Comparison of ENCODE assay signal across 8 cellular contexts in genomic region chr1:160291248-160292220, GRCh38. TPM values are rescaled to one million over a fixed set of nuclear protein-coding genes. Genes with fewer than 3 reads are reported as not detected.
DNase-seq lines count a peak whose midpoint lies in the region; ATAC-seq, FAIRE-seq and TF ChIP-seq lines count a peak whose summit lies in the region.

No MANE protein-coding gene starts in this region.

- ATAC-seq in A549 (peak; percentile 92 to 95), GM18517 (IDR thresholded peaks at IDR 0.05; ENCODE audit: unreplicated experiment) (peak; percentile 71), mucosa of descending colon (peak; percentile 97)

- H3K36me3 ChIP-seq in NT2/D1 (ENCODE audit: insufficient read depth, insufficient read length, low read length): peaks cover 87% of the 10 kb centered on the region
- H3K36me3 ChIP-seq in endothelial cell of umbilical vein (ENCODE audit: control insufficient read depth in 2 of 2, extremely low read depth in 1 of 2, insufficient read depth in 2 of 2, low read length in 2 of 2): peaks cover 31 to 68% of the 10 kb centered on the region in 2 experiments
- H3K36me3 ChIP-seq in mucosa of descending colon (ENCODE audit: low read depth): peaks cover 49% of the 10 kb centered on the region

- no peak overlapping the region for H3K4me2 ChIP-seq in A549
- H3K4me2 ChIP-seq in endothelial cell of umbilical vein (ENCODE audit: insufficient read depth, low read length): no peak overlapping the region

- TF ChIP-seq CTCF in A549 (IDR thresholded peaks at IDR 0.05) (peak; percentile 84), endothelial cell of umbilical vein (IDR thresholded peaks at IDR 0.05; ENCODE audit: extremely low read depth in 1 of 2, insufficient read depth in 1 of 2, low read depth in 1 of 2, low read length in 2 of 2) (peak; percentile 66 to 72), mucosa of descending colon (IDR thresholded peaks at IDR 0.05) (peak; percentile 72)

- no peak for TF ChIP-seq EP300 in A549 (IDR thresholded peaks at IDR 0.05)

- no peak overlapping the region for H2AFZ ChIP-seq in endothelial cell of umbilical vein (ENCODE audit: low read depth, low read length)

- peak; percentile 51 to 56 for TF ChIP-seq RAD21 in A549 (conservative IDR thresholded peaks at IDR 0.05 in 1 of 2, IDR thresholded peaks at IDR 0.05 in 1 of 2)

- no peaks in the 10 kb centered on the region for H3K9me1 ChIP-seq in endothelial cell of umbilical vein (replicated peaks; ENCODE audit: control insufficient read depth, extremely low read depth, insufficient read depth, low read length)

- CTCF ChIA-PET in A549 (lab: Yijun Ruan, JAX) (interaction anchor here (0.6 to 8.2 kb wide), 65 partner anchors 13 to 261 kb away, joined by 3 to 97 read pairs (median 5); partner anchors contain the start of genes CASQ1, DCAF8, IGSF8 and NCSTN), endothelial cell of umbilical vein (lab: Charles Lee) (interaction anchor here (0.5 to 7.6 kb wide), 65 partner anchors 10 to 210 kb away, joined by 3 to 281 read pairs (median 6); partner anchors contain the start of genes CASQ1, DCAF8, IGSF8 and KCNJ9)

- intact Hi-C loops in endothelial cell of umbilical vein (cut with micrococcal nuclease): loop anchor here (1.0 kb wide), 3 partner anchors 29 to 190 kb away; partner anchors contain the start of gene DCAF8
- intact Hi-C loops in mucosa of descending colon (cut with DNase I, micrococcal nuclease): no loop called here

- POLR2A ChIA-PET in A549 (lab: Yijun Ruan, JAX): interaction anchor here (1.1 to 1.6 kb wide), 2 partner anchors 12 to 29 kb away, joined by 3 to 7 read pairs; partner anchors contain the start of gene DCAF8
- POLR2A ChIA-PET in endothelial cell of umbilical vein (lab: Charles Lee): interaction anchor here (0.6 to 1.0 kb wide), 2 partner anchors 27 to 98 kb away, joined by 3 to 7 read pairs; no protein-coding TSS in a partner anchor

- no peak overlapping the region for H3K27ac ChIP-seq in A549
- H3K27ac ChIP-seq in endothelial cell of umbilical vein (ENCODE audit: insufficient read depth, low read depth, low read length): no peak overlapping the region

- H3K9me3 ChIP-seq in A549 (no peaks in the 10 kb centered on the region), NT2/D1 (ENCODE audit: insufficient read depth, low read length) (no peaks in the 10 kb centered on the region), endothelial cell of umbilical vein (replicated peaks; ENCODE audit: control insufficient read depth, insufficient read depth, low read length) (no peaks in the 10 kb centered on the region), mucosa of descending colon (no peaks in the 10 kb centered on the region)

- 55% methylated on average over 11 of the region's 11 CpGs for WGBS in A549 (ENCODE audit: missing lambda C conversion rate)

- no peak overlapping the region for H3K9ac ChIP-seq in NT2/D1 (ENCODE audit: insufficient read length, low read depth)
- no peak overlapping the region for H3K9ac ChIP-seq in endothelial cell of umbilical vein (replicated peaks; ENCODE audit: extremely low read depth, insufficient read depth, low read length)

- H3K4me3 ChIP-seq in A549: no peak overlapping the region
- no peak overlapping the region for H3K4me3 ChIP-seq in NT2/D1 (ENCODE audit: insufficient read length, low read depth)
- H3K4me3 ChIP-seq in endothelial cell of umbilical vein (replicated peaks in 1 of 3; ENCODE audit: insufficient read depth in 1 of 3, low read depth in 1 of 3, low read length in 3 of 3): no peak overlapping the region
- H3K4me3 ChIP-seq in mucosa of descending colon: no peak overlapping the region

- peak; percentile 62 to 76 for DNase-seq in A549 (ENCODE audit: low read depth in 1 of 2, low spot score in 1 of 2)
- peak in 50 of 76 experiments; percentile 3 to 70 (median 24) for DNase-seq in HUDEP-2 (lab: John Stamatoyannopoulos, UW; ENCODE audit: unreplicated experiment in 76 of 76)
- DNase-seq in NT2/D1 (ENCODE audit: low read depth, low spot score): peak; percentile 55
- peak; percentile 20 for DNase-seq in activated CD8-positive, alpha-beta memory T cell treated with anti-CD3 and anti-CD28 coated beads, Interleukin-2, amount 50 U/mL, for 1 hour (ENCODE audit: extremely low read depth)
- peak; percentile 76 for DNase-seq in endothelial cell of umbilical vein (ENCODE audit: low read depth, low spot score)
- DNase-seq in mucosa of descending colon: peak in 2 of 3 donors; percentile 43 to 81
- DNase-seq in stimulated activated CD8-positive, alpha-beta memory T cell treated with anti-CD3 and anti-CD28 coated beads, Interleukin-7, amount 100 ng/mL, for 24 hours (ENCODE audit: low read depth): peak; percentile 14

- no peaks in the 10 kb centered on the region for H3K79me2 ChIP-seq in endothelial cell of umbilical vein (ENCODE audit: control insufficient read depth, insufficient read depth, low read length)

- dilution Hi-C loops in endothelial cell of umbilical vein (cut with MboI; ENCODE audit: extremely low pct_ligation_motif_present, low sequenced_read_pairs): no loop called here

- no TSS peak for BruUV-seq in endothelial cell of umbilical vein (replicated peaks; lab: Mats Ljungman, UMichigan)

- H3K4me1 ChIP-seq in A549 (no peaks in the 10 kb centered on the region), NT2/D1 (ENCODE audit: insufficient read depth, insufficient read length) (peaks cover 5% of the 10 kb centered on the region), endothelial cell of umbilical vein (ENCODE audit: control insufficient read depth, extremely low read depth, insufficient read depth, low read length) (no peaks in the 10 kb centered on the region), mucosa of descending colon (ENCODE audit: low read depth) (no peaks in the 10 kb centered on the region)

- FAIRE-seq in A549 (lab: Jason Lieb, UNC) (peak; percentile 90), endothelial cell of umbilical vein (lab: Jason Lieb, UNC) (peak; percentile 85)

- no peak for TF ChIP-seq POLR2A in A549 (IDR thresholded peaks at IDR 0.05; ENCODE audit: low read length)
- no peak for TF ChIP-seq POLR2A in endothelial cell of umbilical vein (IDR thresholded peaks at IDR 0.05; ENCODE audit: low read depth, low read length)

- H4K20me1 ChIP-seq in endothelial cell of umbilical vein (replicated peaks; ENCODE audit: control insufficient read depth, extremely low read depth, insufficient read depth, low read length): peaks cover 4% of the 10 kb centered on the region

- H3K27me3 ChIP-seq in NT2/D1 (ENCODE audit: insufficient read depth, insufficient read length) (no peaks in the 10 kb centered on the region), endothelial cell of umbilical vein (ENCODE audit: control insufficient read depth in 2 of 2, insufficient read depth in 2 of 2, low read length in 2 of 2) (no peaks in the 10 kb centered on the region)

RNA-seq across cellular contexts. Expression of gene PEX19, which starts 6.6 kb away (rescaled TPM):
- polyA plus RNA-seq in A549 (2011; rRNA removed) (54.3 and 56.7 TPM in 2 replicates), A549 (2017; fragmentation: RNase III; extraction: RNeasy Plus Mini Kit Qiagen cat#74134 plus additional on column Dnase treatment) (23.6 to 25.1 TPM (median 24.8 TPM) in 3 replicates), endothelial cell of umbilical vein (22.8 and 24.4 TPM in 2 replicates)
- polyA plus RNA-seq in A549 (2012; cell fraction: cytosol; rRNA removed): 15.1 and 17.6 TPM in 2 replicates
- polyA plus RNA-seq in A549 (2012; cell fraction: nucleus; rRNA removed): 8.3 and 10.2 TPM in 2 replicates
- 32.1 and 33.0 TPM in 2 replicates for polyA minus RNA-seq in A549 (2011; rRNA and poly(A)+ RNA removed)
- total RNA-seq in endothelial cell of umbilical vein (31.5 and 38.4 TPM in 2 replicates), mucosa of descending colon (10 to 100 TPM; 53.7 to 82.0 (median 76.3) TPM)
- 27.9 and 29.6 TPM in 2 replicates for polyA plus RNA-seq in endothelial cell of umbilical vein (2011; cell fraction: cytosol; rRNA removed)
- 27.6 and 29.2 TPM in 2 replicates for polyA plus RNA-seq in endothelial cell of umbilical vein (2011; cell fraction: nucleus; rRNA removed)
- 22.4 and 30.5 TPM in 2 replicates for polyA plus RNA-seq in endothelial cell of umbilical vein (2012)
- 28.2 and 28.9 TPM in 2 replicates for polyA minus RNA-seq in endothelial cell of umbilical vein
- polyA minus RNA-seq in endothelial cell of umbilical vein (2011; cell fraction: cytosol; rRNA and poly(A)+ RNA removed): 20.5 TPM
- polyA minus RNA-seq in endothelial cell of umbilical vein (2011; cell fraction: nucleus; rRNA and poly(A)+ RNA removed): 17.1 and 34.0 TPM in 2 replicates

RNA-seq across cellular contexts. Expression of gene DCAF8, which starts 29.2 kb away (rescaled TPM):
- polyA plus RNA-seq in A549 (2011; rRNA removed) (103 and 113 TPM in 2 replicates), A549 (2017; fragmentation: RNase III; extraction: RNeasy Plus Mini Kit Qiagen cat#74134 plus additional on column Dnase treatment) (67.4 to 69.8 TPM (median 69.8 TPM) in 3 replicates), endothelial cell of umbilical vein (85.5 and 87.9 TPM in 2 replicates)
- polyA plus RNA-seq in A549 (2012; cell fraction: cytosol; rRNA removed): 47.7 TPM in 2 replicates
- polyA plus RNA-seq in A549 (2012; cell fraction: nucleus; rRNA removed): 192 and 224 TPM in 2 replicates
- 85.5 and 94.8 TPM in 2 replicates for polyA minus RNA-seq in A549 (2011; rRNA and poly(A)+ RNA removed)
- total RNA-seq in endothelial cell of umbilical vein (99.9 and 106 TPM in 2 replicates), mucosa of descending colon (100 to 1,000 TPM in 2 of 3 donors, 10 to 100 TPM in 1; 96.7 to 146 (median 123) TPM)
- polyA plus RNA-seq in endothelial cell of umbilical vein (2011; cell fraction: cytosol; rRNA removed): 45.8 and 60.2 TPM in 2 replicates
- polyA plus RNA-seq in endothelial cell of umbilical vein (2011; cell fraction: nucleus; rRNA removed): 605 and 638 TPM in 2 replicates
- polyA plus RNA-seq in endothelial cell of umbilical vein (2012): 69.0 and 79.4 TPM in 2 replicates
- polyA minus RNA-seq in endothelial cell of umbilical vein: 148 TPM in 2 replicates
- polyA minus RNA-seq in endothelial cell of umbilical vein (2011; cell fraction: cytosol; rRNA and poly(A)+ RNA removed): 31.6 TPM
- polyA minus RNA-seq in endothelial cell of umbilical vein (2011; cell fraction: nucleus; rRNA and poly(A)+ RNA removed): 153 and 193 TPM in 2 replicates

RNA-seq across cellular contexts. Expression of gene COPA, which starts 51.5 kb away (rescaled TPM):
- polyA plus RNA-seq in A549 (2011; rRNA removed) (149 and 188 TPM in 2 replicates), A549 (2017; fragmentation: RNase III; extraction: RNeasy Plus Mini Kit Qiagen cat#74134 plus additional on column Dnase treatment) (80.3 to 83.5 TPM (median 82.5 TPM) in 3 replicates), endothelial cell of umbilical vein (122 and 127 TPM in 2 replicates)
- 54.1 and 67.7 TPM in 2 replicates for polyA plus RNA-seq in A549 (2012; cell fraction: cytosol; rRNA removed)
- polyA plus RNA-seq in A549 (2012; cell fraction: nucleus; rRNA removed): 49.6 and 65.0 TPM in 2 replicates
- polyA minus RNA-seq in A549 (2011; rRNA and poly(A)+ RNA removed): 191 and 211 TPM in 2 replicates
- total RNA-seq in endothelial cell of umbilical vein (167 and 185 TPM in 2 replicates), mucosa of descending colon (100 to 1,000 TPM; 141 to 165 (median 151) TPM)
- polyA plus RNA-seq in endothelial cell of umbilical vein (2011; cell fraction: cytosol; rRNA removed): 140 and 144 TPM in 2 replicates
- 170 and 191 TPM in 2 replicates for polyA plus RNA-seq in endothelial cell of umbilical vein (2011; cell fraction: nucleus; rRNA removed)
- 136 and 164 TPM in 2 replicates for polyA plus RNA-seq in endothelial cell of umbilical vein (2012)
- polyA minus RNA-seq in endothelial cell of umbilical vein: 433 and 434 TPM in 2 replicates
- polyA minus RNA-seq in endothelial cell of umbilical vein (2011; cell fraction: cytosol; rRNA and poly(A)+ RNA removed): 188 TPM
- 167 and 271 TPM in 2 replicates for polyA minus RNA-seq in endothelial cell of umbilical vein (2011; cell fraction: nucleus; rRNA and poly(A)+ RNA removed)

RNA-seq across cellular contexts. Expression of gene NCSTN, which starts 51.6 kb away (rescaled TPM):
- polyA plus RNA-seq in A549 (2011; rRNA removed): 90.4 and 91.6 TPM in 2 replicates
- polyA plus RNA-seq in A549 (2012; cell fraction: cytosol; rRNA removed): 53.6 and 63.9 TPM in 2 replicates
- 111 and 121 TPM in 2 replicates for polyA plus RNA-seq in A549 (2012; cell fraction: nucleus; rRNA removed)
- polyA plus RNA-seq in A549 (2017; fragmentation: RNase III; extraction: RNeasy Plus Mini Kit Qiagen cat#74134 plus additional on column Dnase treatment): 40.5 to 44.6 TPM (median 41.6 TPM) in 3 replicates
- 73.7 and 84.8 TPM in 2 replicates for polyA minus RNA-seq in A549 (2011; rRNA and poly(A)+ RNA removed)
- total RNA-seq in endothelial cell of umbilical vein: 92.5 and 95.4 TPM in 2 replicates
- 199 and 254 TPM in 2 replicates for polyA plus RNA-seq in endothelial cell of umbilical vein
- polyA plus RNA-seq in endothelial cell of umbilical vein (2011; cell fraction: cytosol; rRNA removed): 142 and 153 TPM in 2 replicates
- 191 and 207 TPM in 2 replicates for polyA plus RNA-seq in endothelial cell of umbilical vein (2011; cell fraction: nucleus; rRNA removed)
- 84.8 and 104 TPM in 2 replicates for polyA plus RNA-seq in endothelial cell of umbilical vein (2012)
- polyA minus RNA-seq in endothelial cell of umbilical vein: 163 and 169 TPM in 2 replicates
- 63.1 TPM for polyA minus RNA-seq in endothelial cell of umbilical vein (2011; cell fraction: cytosol; rRNA and poly(A)+ RNA removed)
- 66.6 and 104 TPM in 2 replicates for polyA minus RNA-seq in endothelial cell of umbilical vein (2011; cell fraction: nucleus; rRNA and poly(A)+ RNA removed)
- 100 to 1,000 TPM in 1 of 3 donors, 10 to 100 TPM in 2; 70.4 to 104 (median 95.8) TPM for total RNA-seq in mucosa of descending colon

Comparison
In these comparisons a context has a peak if more than half of its experiments do, and no peak if none do; other contexts are left out.
1. DNase-seq: peak in every context shown above with its lines; median percentile 76 in endothelial cell of umbilical vein; 69 in A549; 62 in mucosa of descending colon; 55 in NT2/D1; 24 in HUDEP-2; 20 in activated CD8-positive, alpha-beta memory T cell treated with anti-CD3 and anti-CD28 coated beads, Interleukin-2, amount 50 U/mL, for 1 hour; 14 in stimulated activated CD8-positive, alpha-beta memory T cell treated with anti-CD3 and anti-CD28 coated beads, Interleukin-7, amount 100 ng/mL, for 24 hours.